1 cellular context compared by ENCODE assay signal in the genomic region with DNA sequence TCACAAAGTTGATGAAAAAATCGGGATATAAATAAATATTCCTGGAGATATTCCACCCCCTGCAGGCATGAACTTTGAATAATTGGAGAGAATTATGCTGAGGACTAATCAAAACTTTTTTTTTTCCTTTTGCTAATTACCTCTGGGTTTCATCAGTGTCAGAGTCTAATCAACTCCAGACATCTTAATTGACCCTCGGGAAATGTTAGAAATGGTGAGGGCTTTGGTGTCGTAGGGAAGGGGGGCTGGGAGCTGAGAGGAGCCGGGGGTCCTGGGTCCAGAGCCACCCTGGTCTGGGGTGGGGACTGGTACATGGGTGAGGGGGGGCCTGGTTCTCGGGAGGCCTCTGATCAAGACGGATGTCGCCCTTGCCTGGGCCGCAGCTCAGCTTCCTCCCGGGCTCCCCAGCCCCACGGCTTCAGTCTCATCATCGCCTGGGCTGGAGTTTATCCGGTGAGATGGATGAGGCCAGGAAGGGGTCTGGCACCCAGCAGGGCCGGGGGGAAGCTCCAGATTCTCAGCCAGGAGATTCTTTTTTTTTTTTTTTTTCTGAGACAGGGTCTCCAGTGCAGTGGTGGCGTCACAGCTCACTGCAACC.
TF ChIP-seq lines count a peak whose summit lies in the region.

No MANE protein-coding gene starts in this region.

TF ChIP-seq in SK-N-SH, 30 proteins besides CTCF, POLR2A, EP300 and RAD21 (continued from another document):
- TF ChIP-seq FOSL2 (IDR thresholded peaks at IDR 0.05; ENCODE audit: borderline replicate concordance, low read depth), result no peak
- TF ChIP-seq, protein P1, sequence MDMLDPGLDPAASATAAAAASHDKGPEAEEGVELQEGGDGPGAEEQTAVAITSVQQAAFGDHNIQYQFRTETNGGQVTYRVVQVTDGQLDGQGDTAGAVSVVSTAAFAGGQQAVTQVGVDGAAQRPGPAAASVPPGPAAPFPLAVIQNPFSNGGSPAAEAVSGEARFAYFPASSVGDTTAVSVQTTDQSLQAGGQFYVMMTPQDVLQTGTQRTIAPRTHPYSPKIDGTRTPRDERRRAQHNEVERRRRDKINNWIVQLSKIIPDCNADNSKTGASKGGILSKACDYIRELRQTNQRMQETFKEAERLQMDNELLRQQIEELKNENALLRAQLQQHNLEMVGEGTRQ (IDR thresholded peaks at IDR 0.05; ENCODE audit: borderline replicate concordance, low read depth, low read length), result no peak
- TF ChIP-seq POLR2AphosphoS5 (IDR thresholded peaks at IDR 0.05; ENCODE audit: low read depth, low read length), result peak; percentile 20; the same call in 1 of the 2 replicates
- no peak for TF ChIP-seq GABPA (IDR thresholded peaks at IDR 0.05; ENCODE audit: low read depth)
- TF ChIP-seq CHD2 (IDR thresholded peaks at IDR 0.05; ENCODE audit: low read length, partially characterized antibody), result peak; percentile 77
- TF ChIP-seq TCF12 (IDR thresholded peaks at IDR 0.05), result peak; percentile 54
